14 cellular contexts compared by ENCODE assay signal in the genomic region with DNA sequence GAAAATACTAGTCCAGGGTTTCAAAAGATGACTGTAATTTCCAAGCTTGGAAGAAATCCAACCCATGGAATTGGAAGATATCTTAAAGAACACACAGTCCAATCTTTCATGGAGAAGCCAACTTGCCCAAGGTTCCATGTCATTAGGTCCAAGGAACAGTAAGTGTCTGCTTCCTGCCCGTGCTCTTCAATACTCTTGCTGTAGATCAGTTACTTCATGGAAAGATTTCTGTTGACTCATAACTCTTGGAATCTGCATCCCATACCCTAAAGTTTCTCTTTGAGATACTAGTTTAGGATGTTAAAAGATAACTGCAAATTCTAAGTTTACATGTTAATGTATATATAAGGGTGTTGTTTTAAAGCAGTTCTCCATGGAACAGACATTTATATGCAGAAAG.
DNase-seq lines count a peak whose midpoint lies in the region.
"Had no signal": no experiment of that assay in that cellular context is flagged by ENCODE, and none has a peak within 500 bp of the region (broad histone marks: within the 10 kb centered on the region; RNA-seq: fewer than 3 reads in every experiment).

No MANE protein-coding gene starts in this region.

- DNase-seq in ACHN = peak; percentile 57
- DNase-seq in LHCN-M2 (ENCODE audit: low read depth) = peak; percentile 31
- DNase-seq in kidney tubule cell (ENCODE audit: low spot score) = peak; percentile 46
- peak; percentile 23 for DNase-seq in renal cortical epithelial cell (ENCODE audit: low read depth)
- DNase-seq in stimulated activated CD8-positive, alpha-beta memory T cell treated with anti-CD3 and anti-CD28 coated beads, Interleukin-4, amount 100 ng/mL, for 48 hours = no peak
- no peak for DNase-seq in NCI-H1694 treated with DMSO at 0.1 percent for 48 hours (lab: John Stamatoyannopoulos, UW)
- no peak for DNase-seq in activated naive CD4-positive, alpha-beta T cell treated with anti-CD3 and anti-CD28 coated beads, Interleukin-2, amount 50 U/mL, for 16 hours
- DNase-seq in NCI-H187 treated with DMSO at 0.1 percent for 48 hours (lab: John Stamatoyannopoulos, UW) = no peak
- DNase-seq: Caco-2; CD4-positive, alpha-beta T cell; DMS153; DMS79; GDM1; HCEC 1CT had no signal

- in situ Hi-C loops in ACHN (cut with HindIII; ENCODE audit: low pct_ligation_motif_present, low pct_unique_long_range_greater_than_20kb, low sequenced_read_pairs) = no loop called here

Comparison
In these comparisons a context has a peak if more than half of its experiments do, and no peak if none do; other contexts are left out.
1. DNase-seq: peak in ACHN (single experiment), LHCN-M2 (single experiment), kidney tubule cell (single experiment) and renal cortical epithelial cell (single experiment); none in stimulated activated CD8-positive, alpha-beta memory T cell treated with anti-CD3 and anti-CD28 coated beads, Interleukin-4, amount 100 ng/mL, for 48 hours (single experiment), NCI-H1694 treated with DMSO at 0.1 percent for 48 hours (single experiment), activated naive CD4-positive, alpha-beta T cell treated with anti-CD3 and anti-CD28 coated beads, Interleukin-2, amount 50 U/mL, for 16 hours (single experiment) and NCI-H187 treated with DMSO at 0.1 percent for 48 hours (single experiment).